ENCODE assay signal across 8 cellular contexts in genomic region chr7:128575277-128575676, GRCh38.
A peak's percentile ranks its signal among the peaks of the same experiment; 100 is the strongest.
DNase-seq lines count a peak whose midpoint lies in the region; ATAC-seq and TF ChIP-seq lines count a peak whose summit lies in the region.
"Not testable (repeated sequence)": the region's sequence is repeated elsewhere in the genome, so short reads cannot be mapped to it uniquely, and the experiment has no call there.

No MANE protein-coding gene starts in this region.

- H4K91ac ChIP-seq in IMR-90 (ENCODE audit: insufficient read depth, low read depth, low read length), result not testable (repeated sequence)

- H3K9me2 ChIP-seq in PC-3 (replicated peaks; ENCODE audit: low read length), result not testable (repeated sequence)

- not testable (repeated sequence) for H3K4me1 Mint-ChIP-seq in endothelial cell (ENCODE audit: unreplicated experiment)

- H3K36me3 Mint-ChIP-seq in endothelial cell (ENCODE audit: low read depth, unreplicated experiment), result peaks cover 33% of the 10 kb centered on the region

- TF ChIP-seq CTCF in IMR-90 (conservative IDR thresholded peaks at IDR 0.05; ENCODE audit: low read depth, low read length); PC-3 (conservative IDR thresholded peaks at IDR 0.05; ENCODE audit: low read depth, low read length); endothelial cell (IDR thresholded peaks at IDR 0.05; ENCODE audit: unreplicated experiment); left lung (IDR thresholded peaks at IDR 0.05); upper lobe of right lung (IDR thresholded peaks at IDR 0.05): not testable (repeated sequence)

- H3F3A ChIP-seq in PC-3 (ENCODE audit: low read length, unreplicated experiment), result not testable (repeated sequence)

- intact Hi-C loops in IMR-90 (cut with micrococcal nuclease); PC-3 (cut with micrococcal nuclease); left lung (cut with DNase I); upper lobe of right lung (cut with DNase I): not testable (repeated sequence)

- H2AK5ac ChIP-seq in IMR-90 (ENCODE audit: low read depth, low read length), result not testable (repeated sequence)

- H2BK5ac ChIP-seq in IMR-90 (ENCODE audit: low read depth, low read length, poor library complexity, severe bottlenecking), result not testable (repeated sequence)

- not testable (repeated sequence) for H2BK20ac ChIP-seq in IMR-90 (ENCODE audit: low read depth, low read length)

- H3K27ac Mint-ChIP-seq in endothelial cell (ENCODE audit: unreplicated experiment), result not testable (repeated sequence)

- H2AFZ ChIP-seq in IMR-90 (replicated peaks; ENCODE audit: low read length, poor library complexity); PC-3 (ENCODE audit: low read length): not testable (repeated sequence)

- not testable (repeated sequence) for H2BK120ac ChIP-seq in IMR-90 (ENCODE audit: low read depth, low read length)

- peak; percentile 7 for DNase-seq in Caki2 (ENCODE audit: low read depth)
- not testable (repeated sequence) for DNase-seq in IMR-90; PC-3; endothelial cell (ENCODE audit: low spot score); left lung; upper lobe of right lung
- DNase-seq in NCI-H2171 treated with DMSO at 0.1 percent for 48 hours (lab: John Stamatoyannopoulos, UW), result peak; percentile 2

- not testable (repeated sequence) for H3K4me2 ChIP-seq in IMR-90 (ENCODE audit: low read depth, low read length); PC-3 (ENCODE audit: low read length)

- not testable (repeated sequence) for H3K9me3 ChIP-seq in IMR-90 (ENCODE audit: control insufficient read depth, insufficient read depth, low read length); PC-3 (ENCODE audit: low read length); left lung; upper lobe of right lung

- H3K4me1 ChIP-seq in IMR-90 (ENCODE audit: control insufficient read depth, insufficient read depth, low read length); PC-3 (ENCODE audit: insufficient read depth, low read length); left lung; upper lobe of right lung: not testable (repeated sequence)

- not testable (repeated sequence) for H3K4ac ChIP-seq in IMR-90 (ENCODE audit: low read depth, low read length)

- in situ Hi-C loops in Caki2 (cut with HindIII; ENCODE audit: low pct_unique_long_range_greater_than_20kb, low sequenced_read_pairs); IMR-90 (cut with MboI; ENCODE audit: low sequenced_read_pairs): not testable (repeated sequence)

- peaks cover 14% of the 10 kb centered on the region; the same call in 1 of the 2 replicates for H3K79me2 ChIP-seq in PC-3 (ENCODE audit: low read length)

- not testable (repeated sequence) for H2BK15ac ChIP-seq in IMR-90 (ENCODE audit: low read depth, low read length)

- not testable (repeated sequence) for H3K23ac ChIP-seq in IMR-90 (ENCODE audit: low read depth, low read length)

- not testable (repeated sequence) for H4K8ac ChIP-seq in IMR-90 (ENCODE audit: low read depth in 2 of 2, low read length in 2 of 2)

- not testable (repeated sequence) for H3K4me3 ChIP-seq in IMR-90 (ENCODE audit: insufficient read depth, low read depth, low read length); PC-3 (ENCODE audit: low read length); left lung; upper lobe of right lung

- H3K27ac ChIP-seq in IMR-90 (ENCODE audit: insufficient read depth, low read length); PC-3 (ENCODE audit: low read length); left lung; upper lobe of right lung: not testable (repeated sequence)

- not testable (repeated sequence) for H3K27me3 Mint-ChIP-seq in endothelial cell (ENCODE audit: unreplicated experiment)

- TF ChIP-seq RAD21 in IMR-90 (IDR thresholded peaks at IDR 0.05; ENCODE audit: low read length), result not testable (repeated sequence)

- peaks cover 9 to 22% of the 10 kb centered on the region in 2 experiments for H3K79me1 ChIP-seq in IMR-90 (ENCODE audit: low read depth in 1 of 2, low read length in 2 of 2)

- H3K27me3 ChIP-seq in IMR-90 (ENCODE audit: control insufficient read depth, insufficient read depth, low read length); PC-3 (ENCODE audit: low read length); left lung; upper lobe of right lung: not testable (repeated sequence)

- POLR2A ChIA-PET in IMR-90 (lab: Charles Lee; ENCODE audit: unreplicated experiment); PC-3 (lab: Charles Lee; ENCODE audit: unreplicated experiment): not testable (repeated sequence)

- not testable (repeated sequence) for H3K9me1 ChIP-seq in IMR-90 (ENCODE audit: insufficient read depth, low read length)

- not testable (repeated sequence) for H3K56ac ChIP-seq in IMR-90 (ENCODE audit: extremely low read depth, insufficient read depth, low read length)

- H3K18ac ChIP-seq in IMR-90 (ENCODE audit: low read depth, low read length), result not testable (repeated sequence)

- not testable (repeated sequence) for H3K9me3 Mint-ChIP-seq in endothelial cell (ENCODE audit: unreplicated experiment)

- not testable (repeated sequence) for H3K14ac ChIP-seq in IMR-90 (replicated peaks; ENCODE audit: low read depth, low read length)

- CTCF ChIA-PET in IMR-90 (lab: Yijun Ruan, JAX); PC-3 (lab: Charles Lee): not testable (repeated sequence)

- 100% methylated on average over 1 of the region's 3 CpGs; no CpG with 5 or more reads in 1 of the 2 experiments for WGBS in IMR-90 (ENCODE audit: extremely low coverage in 2 of 2, insufficient read length in 1 of 2), 2 experiments

- dilution Hi-C loops in IMR-90 (cut with HindIII; ENCODE audit: low sequenced_read_pairs, unreplicated experiment), result not testable (repeated sequence)

- not testable (repeated sequence) for H2AK9ac ChIP-seq in IMR-90 (replicated peaks; ENCODE audit: low read depth, low read length, poor library complexity)

- not testable (repeated sequence) for BruUV-seq in IMR-90 (replicated peaks; lab: Mats Ljungman, UMichigan); PC-3 (replicated peaks; lab: Mats Ljungman, UMichigan)

- H3K9ac ChIP-seq in IMR-90 (ENCODE audit: low read depth, low read length); PC-3 (ENCODE audit: low read length): not testable (repeated sequence)

- TF ChIP-seq POLR2A in IMR-90 (IDR thresholded peaks at IDR 0.05; ENCODE audit: low read depth, low read length), result not testable (repeated sequence)

- H3K36me3 ChIP-seq in IMR-90 (ENCODE audit: control insufficient read depth, insufficient read depth, low read length); PC-3 (ENCODE audit: low read depth, low read length): not testable (repeated sequence)
- peaks cover 0 to 25% of the 10 kb centered on the region in 2 donors for H3K36me3 ChIP-seq in left lung
- H3K36me3 ChIP-seq in upper lobe of right lung, result peaks cover 22% of the 10 kb centered on the region

- H3K4me3 Mint-ChIP-seq in endothelial cell (ENCODE audit: unreplicated experiment), result peak overlapping the region; percentile 67

- not testable (repeated sequence) for H4K5ac ChIP-seq in IMR-90 (ENCODE audit: low read depth, low read length)

- H4K20me1 ChIP-seq in IMR-90 (ENCODE audit: insufficient read depth, low read length), result peaks cover 21% of the 10 kb centered on the region; the same call in 1 of the 2 replicates
- H4K20me1 ChIP-seq in PC-3 (ENCODE audit: low read length), result not testable (repeated sequence)

- ATAC-seq in IMR-90 (ENCODE audit: low read depth) (peak; percentile 32; the same call in 1 of the 2 replicates), PC-3 (peak; percentile 48), SK-N-SH treated with all-trans-retinoic acid at 6 μM for 48 hours (peak; percentile 51; the same call in 2 of the 3 replicates), left lung (peak; percentile 69), upper lobe of right lung (peak; percentile 43)
